ENCODE assay signal across 25 cellular contexts in the genomic region with DNA sequence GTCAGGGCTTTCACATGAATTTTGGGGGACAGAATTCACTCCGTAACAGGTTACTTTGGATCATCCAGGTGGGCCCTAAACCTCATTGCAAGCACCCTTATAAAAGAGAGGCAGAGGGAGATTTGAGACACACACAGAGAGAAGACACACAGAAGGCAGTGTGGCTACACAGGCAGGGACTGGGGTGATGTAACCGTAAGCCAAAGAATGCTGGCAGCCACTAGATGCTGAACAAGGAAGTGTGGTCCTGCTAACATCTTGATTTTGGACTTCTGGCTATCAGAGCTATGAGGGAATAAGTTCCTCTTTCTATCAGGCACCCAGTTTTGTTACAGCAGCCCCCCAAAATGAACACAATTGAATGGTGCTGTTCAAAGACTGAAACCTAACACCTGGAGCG.
"Had no signal": no experiment of that assay in that cellular context is flagged by ENCODE, and none has a peak within 500 bp of the region (broad histone marks: within the 10 kb centered on the region; RNA-seq: fewer than 3 reads in every experiment).

No MANE protein-coding gene starts in this region.

- H3K4me1 Mint-ChIP-seq: activated naive CD8-positive, alpha-beta T cell treated with anti-CD3 and anti-CD28 coated beads, Interleukin-2, amount 10 ng/mL, durations not matched to agents 7 days and 5 days had no signal

- H3K9me3 ChIP-seq: neutrophil, thyroid gland, upper lobe of right lung had no signal

- H3K36me3 Mint-ChIP-seq: activated naive CD8-positive, alpha-beta T cell treated with anti-CD3 and anti-CD28 coated beads, Interleukin-2, amount 10 ng/mL, durations not matched to agents 7 days and 5 days; immature natural killer cell; mesothelial cell of epicardium; natural killer cell treated with Interleukin-12 subunit alpha and Interleukin-12 subunit beta and Interleukin-15 and Interleukin-18, amount 100 ng/mL, for 72 hours had no signal

- H3K9ac ChIP-seq: parathyroid adenoma had no signal

- H3K27me3 Mint-ChIP-seq: central memory CD8-positive, alpha-beta T cell had no signal

- H3K36me3 ChIP-seq: breast epithelium, lower lobe of right lung, neutrophil, thyroid gland, upper lobe of right lung had no signal

- H3K79me2 ChIP-seq: hepatocyte, parathyroid adenoma had no signal

- H3K4me2 ChIP-seq: hepatocyte had no signal

- DNase-seq: activated CD4-positive, alpha-beta T cell treated with anti-CD3 and anti-CD28 coated beads for 4 hours; activated CD4-positive, alpha-beta T cell treated with anti-CD3 and anti-CD28 coated beads, Interleukin-2, amount 50 U/mL, for 48 hours; activated CD4-positive, CD25-positive, alpha-beta regulatory T cell; activated effector memory CD4-positive, alpha-beta T cell treated with Interleukin-2 at 50 U/mL for 16 hours; activated naive CD4-positive, alpha-beta T cell treated with anti-CD3 and anti-CD28 coated beads for 36 hours; activated naive CD8-positive, alpha-beta T cell treated with anti-CD3 and anti-CD28 coated beads, Interleukin-2, amount 10 ng/mL, durations not matched to agents 7 days and 5 days; activated T-cell treated with anti-CD3 and anti-CD28 coated beads, Interleukin-2, amount 50 U/mL, for 48 hours; amniotic stem cell; effector memory CD4-positive, alpha-beta T cell; foreskin melanocyte; immature natural killer cell; lower lobe of right lung; right cardiac atrium; stimulated activated CD4-positive, alpha-beta T cell treated with anti-CD3 and anti-CD28 coated beads, Interleukin-4, amount 100 ng/mL, for 24 hours; stimulated activated naive CD8-positive, alpha-beta T cell treated with anti-CD3 and anti-CD28 coated beads, Interleukin-15, Interleukin-2, amounts not matched to agents 100 U/mL and 50 U/mL, for 24 hours; thyroid gland; upper lobe of right lung had no signal

- H3K27ac ChIP-seq: breast epithelium, hepatocyte, lower lobe of right lung, neutrophil, parathyroid adenoma, thyroid gland, upper lobe of right lung had no signal

- H3K9me3 Mint-ChIP-seq: activated naive CD4-positive, alpha-beta T cell treated with anti-CD3 and anti-CD28 coated beads for 36 hours; central memory CD8-positive, alpha-beta T cell had no signal

- H2AFZ ChIP-seq: hepatocyte, parathyroid adenoma had no signal

- H3K27me3 ChIP-seq: breast epithelium, hepatocyte, neutrophil, thyroid gland, upper lobe of right lung had no signal

- H3K4me3 Mint-ChIP-seq: activated naive CD4-positive, alpha-beta T cell treated with anti-CD3 and anti-CD28 coated beads for 36 hours; activated naive CD8-positive, alpha-beta T cell treated with anti-CD3 and anti-CD28 coated beads, Interleukin-2, amount 10 ng/mL, durations not matched to agents 7 days and 5 days; central memory CD8-positive, alpha-beta T cell; immature natural killer cell; mesothelial cell of epicardium; natural killer cell treated with Interleukin-12 subunit alpha and Interleukin-12 subunit beta and Interleukin-15 and Interleukin-18, amount 100 ng/mL, for 72 hours had no signal

- FAIRE-seq: colon had no signal

- H3K4me3 ChIP-seq: breast epithelium, hepatocyte, lower lobe of right lung, thyroid gland, upper lobe of right lung had no signal

- H3K27ac Mint-ChIP-seq: activated naive CD4-positive, alpha-beta T cell treated with anti-CD3 and anti-CD28 coated beads for 36 hours; activated naive CD8-positive, alpha-beta T cell treated with anti-CD3 and anti-CD28 coated beads, Interleukin-2, amount 10 ng/mL, durations not matched to agents 7 days and 5 days; immature natural killer cell; mesothelial cell of epicardium; natural killer cell treated with Interleukin-12 subunit alpha and Interleukin-12 subunit beta and Interleukin-15 and Interleukin-18, amount 100 ng/mL, for 72 hours had no signal

- H3K4me1 ChIP-seq: breast epithelium, lower lobe of right lung, parathyroid adenoma, thyroid gland, upper lobe of right lung had no signal
